ENCODE assay signal across 18 cellular contexts in genomic region chr6:139654309-139654708, GRCh38.
DNase-seq lines count a peak whose midpoint lies in the region; FAIRE-seq and TF ChIP-seq lines count a peak whose summit lies in the region.
"Had no signal": no experiment of that assay in that cellular context is flagged by ENCODE, and none has a peak within 500 bp of the region (broad histone marks: within the 10 kb centered on the region; RNA-seq: fewer than 3 reads in every experiment).

No MANE protein-coding gene starts in this region.

- intact Hi-C loops in testis (cut with DNase I; ENCODE audit: low total_unique reads): no loop called here

- H3K27me3 Mint-ChIP-seq in H9 (ENCODE audit: low read depth): no peaks in the 10 kb centered on the region
- H3K27me3 Mint-ChIP-seq: CD8-positive, alpha-beta memory T cell had no signal

- H4K20me1 ChIP-seq in H9 (ENCODE audit: control insufficient read depth, insufficient read depth, insufficient read length) (no peaks in the 10 kb centered on the region), hepatocyte (ENCODE audit: insufficient read depth, poor library complexity, severe bottlenecking) (no peaks in the 10 kb centered on the region)
- H4K20me1 ChIP-seq: BLaER1 had no signal

- H2BK5ac ChIP-seq in H9 (ENCODE audit: insufficient read length, low read length): no peak overlapping the region
- no peak overlapping the region for H2BK5ac ChIP-seq in mesenchymal stem cell (ENCODE audit: low read depth, low read length, poor library complexity, severe bottlenecking)

- peaks cover 29 to 35% of the 10 kb centered on the region in 2 experiments for H3K4me1 Mint-ChIP-seq in H9
- H3K4me1 Mint-ChIP-seq: CD8-positive, alpha-beta memory T cell had no signal

- no peak overlapping the region for H3K27ac ChIP-seq in H9 (ENCODE audit: insufficient read length, low read depth, low read length)
- peak overlapping the region; percentile 93 for H3K27ac ChIP-seq in hepatocyte
- H3K27ac ChIP-seq in mesenchymal stem cell (ENCODE audit: low read length, poor library complexity, severe bottlenecking): no peak overlapping the region
- peak overlapping the region in 1 of 2 donors; percentile 93 for H3K27ac ChIP-seq in small intestine (ENCODE audit: low read depth in 1 of 2, low read length in 1 of 2)
- no peak overlapping the region for H3K27ac ChIP-seq in testis
- H3K27ac ChIP-seq: BLaER1 had no signal

- H3K36me3 ChIP-seq in hepatocyte (replicated peaks; ENCODE audit: insufficient read depth, low read depth) (no peaks in the 10 kb centered on the region), mesenchymal stem cell (ENCODE audit: control insufficient read depth in 1 of 2, insufficient read depth in 2 of 2, low read depth in 1 of 2, low read length in 2 of 2) (no peaks in the 10 kb centered on the region), small intestine (ENCODE audit: control insufficient read depth in 2 of 2, insufficient read depth in 2 of 2, low read length in 2 of 2) (no peaks in the 10 kb centered on the region), testis (ENCODE audit: low read depth, missing control alignments) (no peaks in the 10 kb centered on the region)
- H3K36me3 ChIP-seq: BLaER1 had no signal

- H3K79me1 ChIP-seq in H9 (ENCODE audit: insufficient read depth, low read depth, low read length, poor library complexity, severe bottlenecking) (no peaks in the 10 kb centered on the region), mesenchymal stem cell (replicated peaks; ENCODE audit: low read length, poor library complexity, severe bottlenecking) (no peaks in the 10 kb centered on the region)

- no peak overlapping the region for H3K4me3 ChIP-seq in hepatocyte
- H3K4me3 ChIP-seq in mesenchymal stem cell (ENCODE audit: insufficient read depth in 1 of 2, low read depth in 1 of 2, low read length in 2 of 2): no peak overlapping the region
- peak overlapping the region in 1 of 2 donors; percentile 23 for H3K4me3 ChIP-seq in small intestine (ENCODE audit: low read depth in 1 of 2, low read length in 2 of 2)
- no peak overlapping the region for H3K4me3 ChIP-seq in testis
- H3K4me3 ChIP-seq: BLaER1 had no signal

- TF ChIP-seq CTCF in H9 (conservative IDR thresholded peaks at IDR 0.05): no peak
- no peak for TF ChIP-seq CTCF in hepatocyte (IDR thresholded peaks at IDR 0.05; ENCODE audit: poor library complexity)
- no peak for TF ChIP-seq CTCF in testis (IDR thresholded peaks at IDR 0.05)

- no CpG with 5 or more reads among the region's 5 CpGs for WGBS in H9 (ENCODE audit: extremely low coverage, insufficient read length, low lambda C conversion rate)
- 85% methylated on average over 5 of the region's 5 CpGs for WGBS in hepatocyte (ENCODE audit: low lambda C conversion rate, missing lambda C conversion rate)
- 98% methylated on average over 5 of the region's 5 CpGs for WGBS in mesenchymal stem cell
- 39 to 79% (median 67%) methylated on average over 5 of the region's 5 CpGs for WGBS in small intestine, 3 donors
- 94 to 95% methylated on average over 5 of the region's 5 CpGs for WGBS in testis, 2 donors

- H2BK15ac ChIP-seq in H9 (ENCODE audit: low read depth, low read length): no peak overlapping the region
- H2BK15ac ChIP-seq in mesenchymal stem cell (ENCODE audit: low read depth, poor library complexity, severe bottlenecking): no peak overlapping the region

- H4K8ac ChIP-seq in H9 (replicated peaks; ENCODE audit: insufficient read length, low read depth, low read length): no peak overlapping the region
- H4K8ac ChIP-seq in mesenchymal stem cell (ENCODE audit: low read length): no peak overlapping the region

- H3K18ac ChIP-seq in H9 (ENCODE audit: insufficient read length, low read depth, low read length): no peak overlapping the region
- no peak overlapping the region for H3K18ac ChIP-seq in mesenchymal stem cell (ENCODE audit: low read depth in 1 of 2, low read length in 2 of 2)

- H3K9ac ChIP-seq in H9 (ENCODE audit: extremely low read depth, insufficient read length, low read length) (no peak overlapping the region), mesenchymal stem cell (ENCODE audit: low read length) (no peak overlapping the region)
- H3K9ac ChIP-seq: BLaER1 had no signal

- H3K4me2 ChIP-seq in H9 (ENCODE audit: insufficient read depth, insufficient read length, low read length) (no peak overlapping the region), hepatocyte (peak overlapping the region; percentile 51), mesenchymal stem cell (ENCODE audit: low read length, poor library complexity, severe bottlenecking) (no peak overlapping the region)

- H2AFZ ChIP-seq in H9 (ENCODE audit: low read length) (no peak overlapping the region), hepatocyte (peak overlapping the region; percentile 9), mesenchymal stem cell (ENCODE audit: low read depth, low read length) (no peak overlapping the region)

- H3K56ac ChIP-seq in H9 (ENCODE audit: insufficient read length, low read depth, low read length): no peak overlapping the region

- FAIRE-seq in small intestine (lab: Jason Lieb, UNC): no peak
- FAIRE-seq: GM18507, H1, HTR-8/SVneo had no signal

- no peak overlapping the region for H3T11ph ChIP-seq in H9 (ENCODE audit: low read length)

- H3K9me3 Mint-ChIP-seq in H9: no peaks in the 10 kb centered on the region
- H3K9me3 Mint-ChIP-seq: CD8-positive, alpha-beta memory T cell; HFFc6 had no signal

- H2BK120ac ChIP-seq in H9 (ENCODE audit: low read depth, low read length, poor library complexity, severe bottlenecking) (no peak overlapping the region), mesenchymal stem cell (ENCODE audit: low read depth, low read length) (no peak overlapping the region)

- H4K91ac ChIP-seq in H9 (ENCODE audit: insufficient read length, low read depth, low read length) (no peak overlapping the region), mesenchymal stem cell (ENCODE audit: low read length) (no peak overlapping the region)

- H3K14ac ChIP-seq in H9 (ENCODE audit: insufficient read depth, low read length) (no peak overlapping the region), mesenchymal stem cell (ENCODE audit: low read length in 2 of 2) (no peak overlapping the region)

- H4K5ac ChIP-seq in H9 (ENCODE audit: insufficient read length, low read depth, low read length): no peak overlapping the region

- H3K4me1 ChIP-seq in H9 (ENCODE audit: insufficient read depth, low read length) (peaks cover 3% of the 10 kb centered on the region; the same call in 1 of the 2 replicates), hepatocyte (ENCODE audit: insufficient read depth) (peaks cover 12% of the 10 kb centered on the region), mesenchymal stem cell (ENCODE audit: control insufficient read depth, insufficient read depth, low read depth, low read length) (no peaks in the 10 kb centered on the region), small intestine (ENCODE audit: control insufficient read depth in 2 of 2, insufficient read depth in 1 of 2, low read depth in 1 of 2, low read length in 1 of 2) (peaks cover 2 to 4% of the 10 kb centered on the region in 2 donors), testis (no peaks in the 10 kb centered on the region)

- DNase-seq in H9: no peak
- no peak for DNase-seq in hepatocyte (ENCODE audit: low spot score)
- no peak for DNase-seq in mesenchymal stem cell
- peak; percentile 25 for DNase-seq in small intestine
- DNase-seq in HuH-7.5 (ENCODE audit: low spot score): no peak
- DNase-seq in hepatic stellate cell (ENCODE audit: low spot score): no peak
- no peak for DNase-seq in testis
- no peak for DNase-seq in central memory CD4-positive, alpha-beta T cell
- DNase-seq: 8988T; AML-193; CD8-positive, alpha-beta memory T cell; DMS53; HCEC 1CT; HFFc6 had no signal

- H2AK5ac ChIP-seq in H9 (ENCODE audit: insufficient read length, low read length): no peak overlapping the region
- peak overlapping the region; percentile 21 for H2AK5ac ChIP-seq in mesenchymal stem cell (ENCODE audit: low read length, severe bottlenecking)

- H3K23ac ChIP-seq in H9 (ENCODE audit: insufficient read length, low read depth, low read length) (no peak overlapping the region), mesenchymal stem cell (ENCODE audit: low read length in 2 of 2) (no peak overlapping the region)

- H2BK12ac ChIP-seq in H9 (ENCODE audit: insufficient read length, low read depth, low read length): no peak overlapping the region
- H2BK12ac ChIP-seq in mesenchymal stem cell (ENCODE audit: low read length in 2 of 2): no peak overlapping the region

- H3K36me3 Mint-ChIP-seq in H9 (ENCODE audit: insufficient read depth in 1 of 3, low read depth in 3 of 3): no peaks in the 10 kb centered on the region
- H3K36me3 Mint-ChIP-seq: CD8-positive, alpha-beta memory T cell had no signal

- H3K27me3 ChIP-seq in H9 (ENCODE audit: insufficient read depth, low read length) (no peaks in the 10 kb centered on the region), hepatocyte (no peaks in the 10 kb centered on the region), mesenchymal stem cell (ENCODE audit: control insufficient read depth in 1 of 2, insufficient read depth in 1 of 2, low read length in 2 of 2) (no peaks in the 10 kb centered on the region), small intestine (ENCODE audit: control insufficient read depth in 2 of 2, insufficient read depth in 2 of 2, low read length in 2 of 2) (no peaks in the 10 kb centered on the region), testis (no peaks in the 10 kb centered on the region)
- H3K27me3 ChIP-seq: BLaER1 had no signal

- no peaks in the 10 kb centered on the region for H3K9me2 ChIP-seq in hepatocyte (replicated peaks; ENCODE audit: insufficient read depth)

- H3K79me2 ChIP-seq in H9 (ENCODE audit: insufficient read depth, low read length) (no peaks in the 10 kb centered on the region), hepatocyte (no peaks in the 10 kb centered on the region)

- no peaks in the 10 kb centered on the region for H3K9me3 ChIP-seq in H9 (ENCODE audit: control insufficient read depth, low read depth, low read length)
- H3K9me3 ChIP-seq in hepatocyte (ENCODE audit: low read depth): no peaks in the 10 kb centered on the region
- no peaks in the 10 kb centered on the region for H3K9me3 ChIP-seq in mesenchymal stem cell (ENCODE audit: control insufficient read depth, low read length)
- H3K9me3 ChIP-seq in small intestine (ENCODE audit: control insufficient read depth, low read depth): no peaks in the 10 kb centered on the region
- H3K9me3 ChIP-seq in testis: no peaks in the 10 kb centered on the region
- H3K9me3 ChIP-seq: BLaER1 had no signal

- H3K4ac ChIP-seq in H9 (ENCODE audit: low read depth, low read length): no peak overlapping the region
- H3K4ac ChIP-seq in mesenchymal stem cell (ENCODE audit: low read depth in 1 of 2, low read length in 2 of 2): no peak overlapping the region

- no peaks in the 10 kb centered on the region for H3K23me2 ChIP-seq in H9 (ENCODE audit: insufficient read length, low read depth, low read length, poor library complexity, severe bottlenecking)

- no peak for TF ChIP-seq POLR2A in testis (IDR thresholded peaks at IDR 0.05)

- peak overlapping the region; percentile 62 for H2BK20ac ChIP-seq in H9 (ENCODE audit: low read depth, low read length, poor library complexity, severe bottlenecking)

- H3K27ac Mint-ChIP-seq in H9: no peak overlapping the region
- H3K27ac Mint-ChIP-seq: CD8-positive, alpha-beta memory T cell; HFFc6 had no signal

- no peak overlapping the region for H3K4me3 Mint-ChIP-seq in H9
- H3K4me3 Mint-ChIP-seq: CD8-positive, alpha-beta memory T cell; HFFc6 had no signal
